In the genomic region with DNA sequence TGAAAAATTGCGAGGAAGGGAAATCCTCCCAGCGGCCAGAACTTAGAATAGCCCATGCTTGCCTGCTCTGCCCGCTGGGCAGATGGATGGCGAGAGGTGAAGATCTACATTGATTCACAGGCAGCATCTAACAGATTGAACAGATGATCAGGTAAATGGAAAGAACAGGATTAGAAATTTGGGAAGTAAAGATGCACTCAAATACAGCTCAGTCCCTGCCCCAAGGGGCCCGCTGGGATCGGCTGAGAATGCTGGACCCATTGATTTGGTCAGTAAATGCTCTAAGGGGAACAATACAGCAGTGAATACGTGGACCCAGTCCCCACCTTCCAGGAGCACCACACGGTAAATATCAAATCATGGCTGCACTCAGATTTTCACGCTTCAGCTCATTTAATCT, we compare ENCODE assay signal across 27 cellular contexts.
"Had no signal": no experiment of that assay in that cellular context is flagged by ENCODE, and none has a peak within 500 bp of the region (broad histone marks: within the 10 kb centered on the region; RNA-seq: fewer than 3 reads in every experiment).

No MANE protein-coding gene starts in this region.

- ATAC-seq: heart left ventricle; mucosa of descending colon; naive thymus-derived CD4-positive, alpha-beta T cell; natural killer cell treated with Interleukin-12 subunit alpha and Interleukin-12 subunit beta and Interleukin-15 and Interleukin-18, amount 100 ng/mL, for 72 hours; right cardiac atrium; stimulated activated memory B cell treated with anti-CD40 and anti-IgM and Interleukin-4, amounts not matched to agents 10 μg/mL and 1 μg/mL and 100 μg/mL, for 72 hours; stimulated activated naive CD8-positive, alpha-beta T cell treated with anti-CD3 and anti-CD28 coated beads, Interleukin-15, amount 100 ng/mL, for 72 hours; upper lobe of right lung had no signal

- H3K9me3 ChIP-seq: ovary, prostate gland, sigmoid colon, testis, thyroid gland, upper lobe of right lung had no signal

- H3K27ac ChIP-seq: heart left ventricle, left ventricle myocardium inferior, ovary, prostate gland, sigmoid colon, testis, thyroid gland, upper lobe of right lung had no signal

- H3K36me3 ChIP-seq: heart left ventricle, left ventricle myocardium inferior, ovary, prostate gland, sigmoid colon, thyroid gland, upper lobe of right lung had no signal

- H3K4me3 ChIP-seq: heart left ventricle, left ventricle myocardium inferior, lung, mucosa of descending colon, ovary, prostate gland, sigmoid colon, testis, thyroid gland, upper lobe of right lung had no signal

- H3K27me3 ChIP-seq: ovary, sigmoid colon, testis, thyroid gland, upper lobe of right lung had no signal

- H3K4me1 ChIP-seq: heart left ventricle, left ventricle myocardium inferior, prostate gland, sigmoid colon, testis, thyroid gland, upper lobe of right lung had no signal

- DNase-seq: hypothalamus; islet precursor cell; left ventricle myocardium inferior; mesendoderm; midbrain; mucosa of descending colon; ovary; retina; right cardiac atrium; small intestine; stimulated activated CD4-positive, alpha-beta T cell treated with anti-CD3 and anti-CD28 coated beads, Interleukin-1b, Interleukin-23, amount 100 ng/mL, for 48 hours; stimulated activated CD4-positive, alpha-beta T cell treated with anti-CD3 and anti-CD28 coated beads, Interleukin-2, amount 100 ng/mL, for 48 hours; stimulated activated CD4-positive, alpha-beta T cell treated with anti-CD3 and anti-CD28 coated beads, Interleukin-4, amount 100 ng/mL, for 4 hours; stimulated activated CD8-positive, alpha-beta memory T cell treated with anti-CD3 and anti-CD28 coated beads, Interleukin-4, amount 100 ng/mL, for 48 hours; stimulated activated naive CD4-positive, alpha-beta T cell treated with Interleukin-2 at 50 U/mL for 16 hours; stimulated activated naive CD8-positive, alpha-beta T cell treated with anti-CD3 and anti-CD28 coated beads, Interleukin-15, amount 100 ng/mL, for 72 hours; testis; thyroid gland; trophoblast cell had no signal
